Comparison of ENCODE assay signal across 26 cellular contexts in genomic region chr1:5956022-5956830, GRCh38.
"Had no signal": no experiment of that assay in that cellular context is flagged by ENCODE, and none has a peak within 500 bp of the region (broad histone marks: within the 10 kb centered on the region; RNA-seq: fewer than 3 reads in every experiment).

No MANE protein-coding gene starts in this region.

- H3K4me1 Mint-ChIP-seq: brain, mesothelial cell of epicardium, neural crest cell had no signal

- DNase-seq: activated CD4-positive, alpha-beta T cell treated with anti-CD3 and anti-CD28 coated beads, Interleukin-2, amount 10 ng/mL, durations not matched to agents 24 days and 14 days; activated CD8-positive, alpha-beta T cell treated with anti-CD3 and anti-CD28 coated beads, Interleukin-2, amount 10 ng/mL, durations not matched to agents 7 days and 5 days; activated gamma-delta T cell; activated naive CD4-positive, alpha-beta T cell treated with anti-CD3 and anti-CD28 coated beads, Interleukin-2, amount 10 ng/mL, durations not matched to agents 7 days and 5 days; activated naive CD8-positive, alpha-beta T cell treated with anti-CD3 and anti-CD28 coated beads, Interleukin-2, amount 10 ng/mL, durations not matched to agents 7 days and 5 days; activated T-cell treated with anti-CD3 and anti-CD28 coated beads, Interleukin-2, amount 50 U/mL, for 1 hour; central memory CD4-positive, alpha-beta T cell; islet precursor cell; left cardiac atrium; naive B cell; occipital lobe; stimulated activated CD4-positive, alpha-beta T cell treated with anti-CD3 and anti-CD28 coated beads, Interleukin-15, amount 100 ng/mL, for 24 hours; stimulated activated CD4-positive, alpha-beta T cell treated with anti-CD3 and anti-CD28 coated beads, Interleukin-2, amount 100 ng/mL, for 24 hours; stimulated activated naive CD4-positive, alpha-beta T cell treated with Interleukin-2 at 50 U/mL for 16 hours; T-cell; T1000; WERI-Rb-1 had no signal

- H3K4me3 ChIP-seq: ascending aorta, gastroesophageal sphincter, hepatocyte, right atrium auricular region, tibial nerve had no signal

- H2AFZ ChIP-seq: hepatocyte, parathyroid adenoma had no signal

- H3K27ac ChIP-seq: ascending aorta, gastroesophageal sphincter, hepatocyte, parathyroid adenoma, right atrium auricular region, tibial nerve, WERI-Rb-1 had no signal

- H3K4me3 Mint-ChIP-seq: activated CD4-positive, alpha-beta T cell treated with anti-CD3 and anti-CD28 coated beads, Interleukin-2, amount 10 ng/mL, durations not matched to agents 24 days and 14 days; activated CD8-positive, alpha-beta T cell treated with anti-CD3 and anti-CD28 coated beads, Interleukin-2, amount 10 ng/mL, durations not matched to agents 7 days and 5 days; activated naive CD4-positive, alpha-beta T cell treated with anti-CD3 and anti-CD28 coated beads, Interleukin-2, amount 10 ng/mL, durations not matched to agents 7 days and 5 days; activated naive CD8-positive, alpha-beta T cell treated with anti-CD3 and anti-CD28 coated beads, Interleukin-2, amount 10 ng/mL, durations not matched to agents 7 days and 5 days; brain; mesothelial cell of epicardium; naive B cell; neural crest cell; T-cell had no signal

- H3K79me2 ChIP-seq: hepatocyte, parathyroid adenoma had no signal

- H3K9me3 ChIP-seq: ascending aorta, gastroesophageal sphincter, right atrium auricular region, tibial nerve had no signal

- ATAC-seq: activated CD8-positive, alpha-beta T cell treated with anti-CD3 and anti-CD28 coated beads, Interleukin-2, amount 10 ng/mL, durations not matched to agents 7 days and 5 days; gastroesophageal sphincter; left cardiac atrium; T-cell had no signal

- H3K27ac Mint-ChIP-seq: activated CD8-positive, alpha-beta T cell treated with anti-CD3 and anti-CD28 coated beads, Interleukin-2, amount 10 ng/mL, durations not matched to agents 7 days and 5 days; activated naive CD4-positive, alpha-beta T cell treated with anti-CD3 and anti-CD28 coated beads, Interleukin-2, amount 10 ng/mL, durations not matched to agents 7 days and 5 days; brain; mesothelial cell of epicardium; naive B cell; T-cell had no signal

- H3K9me3 Mint-ChIP-seq: activated CD4-positive, alpha-beta T cell treated with anti-CD3 and anti-CD28 coated beads, Interleukin-2, amount 10 ng/mL, durations not matched to agents 24 days and 14 days; activated naive CD4-positive, alpha-beta T cell treated with anti-CD3 and anti-CD28 coated beads, Interleukin-2, amount 10 ng/mL, durations not matched to agents 7 days and 5 days; activated naive CD8-positive, alpha-beta T cell treated with anti-CD3 and anti-CD28 coated beads, Interleukin-2, amount 10 ng/mL, durations not matched to agents 7 days and 5 days; brain; mesothelial cell of epicardium; neural crest cell; T-cell had no signal

- H3K4me1 ChIP-seq: ascending aorta, gastroesophageal sphincter, parathyroid adenoma, right atrium auricular region, tibial nerve had no signal

- H3K27me3 ChIP-seq: ascending aorta, gastroesophageal sphincter, hepatocyte, right atrium auricular region, tibial nerve had no signal

- H3K4me2 ChIP-seq: hepatocyte had no signal

- H3K9ac ChIP-seq: parathyroid adenoma had no signal

- H3K27me3 Mint-ChIP-seq: activated CD4-positive, alpha-beta T cell treated with anti-CD3 and anti-CD28 coated beads, Interleukin-2, amount 10 ng/mL, durations not matched to agents 24 days and 14 days; activated naive CD4-positive, alpha-beta T cell treated with anti-CD3 and anti-CD28 coated beads, Interleukin-2, amount 10 ng/mL, durations not matched to agents 7 days and 5 days; activated naive CD8-positive, alpha-beta T cell treated with anti-CD3 and anti-CD28 coated beads, Interleukin-2, amount 10 ng/mL, durations not matched to agents 7 days and 5 days; brain; T-cell had no signal
